In the genomic region with DNA sequence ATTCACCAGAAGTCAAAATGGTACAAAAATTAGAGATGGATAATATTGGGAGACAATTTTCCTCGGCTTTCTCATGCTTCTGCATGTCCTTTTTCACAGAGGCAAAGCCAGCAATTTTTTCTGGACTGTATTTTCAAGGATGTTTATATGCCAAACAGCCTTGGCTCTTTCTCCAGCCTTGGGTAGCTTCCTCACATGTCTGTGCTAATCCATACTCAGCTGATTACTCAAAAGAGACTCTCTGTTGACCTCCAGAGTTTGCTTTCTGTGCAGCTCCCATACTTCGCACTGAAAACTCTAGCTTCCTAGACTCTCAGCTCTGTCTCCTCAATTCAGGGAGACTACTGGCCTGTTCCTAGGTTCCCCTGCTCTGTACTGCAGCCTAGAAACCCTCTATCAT, we compare ENCODE assay signal across 31 cellular contexts. TPM values are rescaled to one million over a fixed set of nuclear protein-coding genes. Genes with fewer than 3 reads are reported as not detected.
"Had no signal": no experiment of that assay in that cellular context is flagged by ENCODE, and none has a peak within 500 bp of the region (broad histone marks: within the 10 kb centered on the region; RNA-seq: fewer than 3 reads in every experiment).

No MANE protein-coding gene starts in this region.

- H3K9me3 ChIP-seq: body of pancreas, gastrocnemius medialis, mucosa of descending colon, prostate gland, right atrium auricular region, stomach, suprapubic skin, tibial nerve had no signal

- H3K27me3 ChIP-seq: body of pancreas, cardiac muscle cell, gastrocnemius medialis, right atrium auricular region, stomach, suprapubic skin, tibial nerve had no signal

- DNase-seq: activated CD4-positive, alpha-beta T cell treated with anti-CD3 and anti-CD28 coated beads, Interleukin-2, amount 10 ng/mL, durations not matched to agents 7 days and 5 days; activated CD4-positive, CD25-positive, alpha-beta regulatory T cell treated with anti-CD3 and anti-CD28 coated beads, Interleukin-2, amount 50 U/mL, for 72 hours; activated CD8-positive, alpha-beta memory T cell treated with anti-CD3 and anti-CD28 coated beads, Interleukin-2, amount 10 ng/mL, durations not matched to agents 7 days and 5 days; activated CD8-positive, alpha-beta T cell treated with anti-CD3 and anti-CD28 coated beads for 36 hours; activated gamma-delta T cell; activated naive CD4-positive, alpha-beta T cell treated with anti-CD3 and anti-CD28 coated beads, Interleukin-2, amount 50 U/mL, for 16 hours; activated naive CD8-positive, alpha-beta T cell treated with anti-CD3 and anti-CD28 coated beads, Interleukin-2, amount 50 U/mL, for 24 hours; activated T-cell treated with anti-CD3 and anti-CD28 coated beads for 4 hours; anterior cingulate cortex; body of pancreas; effector CD4-positive, alpha-beta T cell; gastrocnemius medialis; islet precursor cell; left cardiac atrium; mucosa of descending colon; stimulated activated CD4-positive, alpha-beta T cell treated with anti-CD3 and anti-CD28 coated beads, Interleukin-15, amount 100 ng/mL, for 24 hours; stomach; T-helper 1 cell; WERI-Rb-1 had no signal

- H3K4me1 ChIP-seq: body of pancreas, gastrocnemius medialis, prostate gland, right atrium auricular region, stomach, suprapubic skin, tibial nerve had no signal

- H3K4me3 ChIP-seq: body of pancreas, cardiac muscle cell, gastrocnemius medialis, mucosa of descending colon, prostate gland, right atrium auricular region, stomach, suprapubic skin, tibial nerve had no signal

- H3K36me3 ChIP-seq: cardiac muscle cell, gastrocnemius medialis, prostate gland, right atrium auricular region, stomach, suprapubic skin, tibial nerve, WERI-Rb-1 had no signal

- H3K27ac ChIP-seq: body of pancreas, cardiac muscle cell, gastrocnemius medialis, prostate gland, right atrium auricular region, stomach, suprapubic skin, tibial nerve, WERI-Rb-1 had no signal

- ATAC-seq: activated CD8-positive, alpha-beta memory T cell treated with anti-CD3 and anti-CD28 coated beads, Interleukin-2, amount 10 ng/mL, durations not matched to agents 7 days and 5 days; activated CD8-positive, alpha-beta T cell treated with anti-CD3 and anti-CD28 coated beads for 36 hours; activated naive CD8-positive, alpha-beta T cell treated with anti-CD3 and anti-CD28 coated beads, Interleukin-2, amount 50 U/mL, for 24 hours; body of pancreas; gastrocnemius medialis; left cardiac atrium; mucosa of descending colon; stimulated activated memory B cell treated with anti-CD40 and anti-IgM and Interleukin-4, amounts not matched to agents 10 μg/mL and 1 μg/mL and 100 μg/mL, for 72 hours had no signal

RNA-seq across cellular contexts. Expression of a gene that starts 10.6 kb away (rescaled TPM):
- total RNA-seq: activated CD4-positive, alpha-beta T cell treated with anti-CD3 and anti-CD28 coated beads, Interleukin-2, amount 10 ng/mL, durations not matched to agents 7 days and 5 days; activated CD8-positive, alpha-beta memory T cell treated with anti-CD3 and anti-CD28 coated beads, Interleukin-2, amount 10 ng/mL, durations not matched to agents 7 days and 5 days; activated CD8-positive, alpha-beta T cell treated with anti-CD3 and anti-CD28 coated beads for 36 hours; body of pancreas; cardiac muscle cell; cerebellum; gastrocnemius medialis; left cardiac atrium; lower leg skin; mucosa of descending colon; neural crest cell; osteoblast; right atrium auricular region; skeletal muscle tissue; stomach; suprapubic skin; tibial nerve had no signal
- polyA plus RNA-seq: cardiac muscle cell, esophagus, stomach had no signal
